Comparison of ENCODE assay signal across 2 cellular contexts in genomic region chr20:62316331-62317166, GRCh38.
TF ChIP-seq lines count a peak whose summit lies in the region.

No MANE protein-coding gene starts in this region.

TF ChIP-seq in A549, 52 proteins besides CTCF, POLR2A, EP300 and RAD21:
- no peak for TF ChIP-seq ZFP36 (IDR thresholded peaks at IDR 0.05; ENCODE audit: borderline replicate concordance, partially characterized antibody)
- no peak for TF ChIP-seq ZNF302 (CRISPR knock-in tag; IDR thresholded peaks at IDR 0.05)
- no peak for TF ChIP-seq PBX3 (IDR thresholded peaks at IDR 0.05)
- no peak for TF ChIP-seq KDM1A (IDR thresholded peaks at IDR 0.05; ENCODE audit: low read depth)
- TF ChIP-seq JUNB (IDR thresholded peaks at IDR 0.05), result no peak
- TF ChIP-seq CBX2 (IDR thresholded peaks at IDR 0.05; ENCODE audit: borderline replicate concordance, low read depth), result no peak
- no peak for TF ChIP-seq RFX5 (IDR thresholded peaks at IDR 0.05)
- TF ChIP-seq, protein P1, sequence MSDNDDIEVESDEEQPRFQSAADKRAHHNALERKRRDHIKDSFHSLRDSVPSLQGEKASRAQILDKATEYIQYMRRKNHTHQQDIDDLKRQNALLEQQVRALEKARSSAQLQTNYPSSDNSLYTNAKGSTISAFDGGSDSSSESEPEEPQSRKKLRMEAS (IDR thresholded peaks at IDR 0.05), result no peak
- no peak for TF ChIP-seq KDM5A (IDR thresholded peaks at IDR 0.05)
- TF ChIP-seq MAZ (IDR thresholded peaks at IDR 0.05; ENCODE audit: borderline replicate concordance, low read depth, low read length), result no peak
- no peak for TF ChIP-seq BHLHE40 (IDR thresholded peaks at IDR 0.05; ENCODE audit: low read depth, low read length)
- no peak for TF ChIP-seq HEYL (CRISPR knock-in tag; IDR thresholded peaks at IDR 0.05)
- no peak for TF ChIP-seq ZSCAN20 (CRISPR knock-in tag; IDR thresholded peaks at IDR 0.05)
- no peak for TF ChIP-seq HOXB5 (CRISPR knock-in tag; IDR thresholded peaks at IDR 0.05)
- no peak for TF ChIP-seq CEBPB (IDR thresholded peaks at IDR 0.05)
- TF ChIP-seq PHF8 (IDR thresholded peaks at IDR 0.05; ENCODE audit: borderline replicate concordance, low read depth), result no peak
- no peak for TF ChIP-seq FOSB (CRISPR knock-in tag; IDR thresholded peaks at IDR 0.05)
- no peak for TF ChIP-seq HDAC2 (IDR thresholded peaks at IDR 0.05)
- no peak for TF ChIP-seq SREBF2 (IDR thresholded peaks at IDR 0.05)
- TF ChIP-seq RNF2 (IDR thresholded peaks at IDR 0.05; ENCODE audit: borderline replicate concordance, low read depth), result no peak

TF ChIP-seq in H1, 55 proteins besides CTCF, POLR2A, EP300 and RAD21:
- no peak for TF ChIP-seq BCL11A (IDR thresholded peaks at IDR 0.05; ENCODE audit: low read depth in 2 of 2, low read length in 2 of 2)
